ENCODE assay signal across 3 cellular contexts in the genomic region with DNA sequence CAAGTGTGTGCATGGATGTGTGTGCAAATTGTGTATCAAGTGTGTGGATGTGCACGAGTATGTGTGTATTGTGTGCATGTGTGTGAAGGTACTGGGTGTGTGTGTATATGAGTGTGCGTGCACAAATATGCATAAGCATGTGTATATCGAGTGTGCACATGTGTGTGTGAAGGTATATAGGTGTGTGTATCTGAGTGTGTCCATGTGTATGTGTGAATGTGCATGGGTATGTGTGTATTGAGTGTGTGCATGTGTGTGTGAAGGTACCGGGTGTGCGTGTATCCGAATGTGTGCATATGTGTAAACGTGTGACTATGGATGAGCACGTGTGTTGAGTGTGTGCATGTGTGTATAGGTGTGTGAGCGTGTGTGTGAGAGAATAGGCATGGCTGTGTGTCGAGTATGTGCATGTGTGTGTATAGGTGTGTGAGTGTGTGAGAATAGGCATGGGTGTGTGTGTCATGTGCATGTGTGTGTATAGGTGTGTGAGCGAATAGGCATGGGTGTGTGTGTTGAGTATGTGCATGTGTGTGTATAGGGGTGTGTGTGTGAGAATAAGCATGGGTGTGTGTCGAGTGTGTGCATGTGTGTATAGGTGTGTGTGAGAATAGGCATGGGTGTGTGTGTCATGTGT.
TF ChIP-seq lines count a peak whose summit lies in the region.

No MANE protein-coding gene starts in this region.

TF ChIP-seq in HepG2, 621 proteins besides CTCF, POLR2A, EP300 and RAD21 (continues in another document):
- TF ChIP-seq ARNT (IDR thresholded peaks at IDR 0.05): 0 out of 2 replicates have a peak, but pooled peaks have one; percentile 61
- TF ChIP-seq FOXA1 (IDR thresholded peaks at IDR 0.05): peak; percentile 7; the same call in 1 of the 2 replicates
- TF ChIP-seq FOXA1 (CRISPR knock-in tag; IDR thresholded peaks at IDR 0.05): no peak
- TF ChIP-seq FOXK2 (IDR thresholded peaks at IDR 0.05): 0 out of 2 replicates have a peak, but pooled peaks have one; percentile 14
- no peak for TF ChIP-seq TP53 (CRISPR knock-in tag; conservative IDR thresholded peaks at IDR 0.05)
- TF ChIP-seq, protein P1, sequence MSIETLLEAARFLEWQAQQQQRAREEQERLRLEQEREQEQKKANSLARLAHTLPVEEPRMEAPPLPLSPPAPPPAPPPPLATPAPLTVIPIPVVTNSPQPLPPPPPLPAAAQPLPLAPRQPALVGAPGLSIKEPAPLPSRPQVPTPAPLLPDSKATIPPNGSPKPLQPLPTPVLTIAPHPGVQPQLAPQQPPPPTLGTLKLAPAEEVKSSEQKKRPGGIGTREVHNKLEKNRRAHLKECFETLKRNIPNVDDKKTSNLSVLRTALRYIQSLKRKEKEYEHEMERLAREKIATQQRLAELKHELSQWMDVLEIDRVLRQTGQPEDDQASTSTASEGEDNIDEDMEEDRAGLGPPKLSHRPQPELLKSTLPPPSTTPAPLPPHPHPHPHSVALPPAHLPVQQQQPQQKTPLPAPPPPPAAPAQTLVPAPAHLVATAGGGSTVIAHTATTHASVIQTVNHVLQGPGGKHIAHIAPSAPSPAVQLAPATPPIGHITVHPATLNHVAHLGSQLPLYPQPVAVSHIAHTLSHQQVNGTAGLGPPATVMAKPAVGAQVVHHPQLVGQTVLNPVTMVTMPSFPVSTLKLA (IDR thresholded peaks at IDR 0.05): peak; percentile 92
- TF ChIP-seq YY1 (IDR thresholded peaks at IDR 0.05; ENCODE audit: insufficient read depth, insufficient replicate concordance, low read depth, low read length): no peak
- TF ChIP-seq SP1 (IDR thresholded peaks at IDR 0.05): no peak
- no peak for TF ChIP-seq SP1 (CRISPR knock-in tag; IDR thresholded peaks at IDR 0.05)
- TF ChIP-seq, protein P2, sequence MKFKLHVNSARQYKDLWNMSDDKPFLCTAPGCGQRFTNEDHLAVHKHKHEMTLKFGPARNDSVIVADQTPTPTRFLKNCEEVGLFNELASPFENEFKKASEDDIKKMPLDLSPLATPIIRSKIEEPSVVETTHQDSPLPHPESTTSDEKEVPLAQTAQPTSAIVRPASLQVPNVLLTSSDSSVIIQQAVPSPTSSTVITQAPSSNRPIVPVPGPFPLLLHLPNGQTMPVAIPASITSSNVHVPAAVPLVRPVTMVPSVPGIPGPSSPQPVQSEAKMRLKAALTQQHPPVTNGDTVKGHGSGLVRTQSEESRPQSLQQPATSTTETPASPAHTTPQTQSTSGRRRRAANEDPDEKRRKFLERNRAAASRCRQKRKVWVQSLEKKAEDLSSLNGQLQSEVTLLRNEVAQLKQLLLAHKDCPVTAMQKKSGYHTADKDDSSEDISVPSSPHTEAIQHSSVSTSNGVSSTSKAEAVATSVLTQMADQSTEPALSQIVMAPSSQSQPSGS (CRISPR knock-in tag; IDR thresholded peaks at IDR 0.05): no peak
- no peak for TF ChIP-seq ZNF607 (CRISPR knock-in tag; IDR thresholded peaks at IDR 0.05; ENCODE audit: borderline replicate concordance)
- no peak for TF ChIP-seq RFX3 (CRISPR knock-in tag; IDR thresholded peaks at IDR 0.05)
- TF ChIP-seq, protein P3, sequence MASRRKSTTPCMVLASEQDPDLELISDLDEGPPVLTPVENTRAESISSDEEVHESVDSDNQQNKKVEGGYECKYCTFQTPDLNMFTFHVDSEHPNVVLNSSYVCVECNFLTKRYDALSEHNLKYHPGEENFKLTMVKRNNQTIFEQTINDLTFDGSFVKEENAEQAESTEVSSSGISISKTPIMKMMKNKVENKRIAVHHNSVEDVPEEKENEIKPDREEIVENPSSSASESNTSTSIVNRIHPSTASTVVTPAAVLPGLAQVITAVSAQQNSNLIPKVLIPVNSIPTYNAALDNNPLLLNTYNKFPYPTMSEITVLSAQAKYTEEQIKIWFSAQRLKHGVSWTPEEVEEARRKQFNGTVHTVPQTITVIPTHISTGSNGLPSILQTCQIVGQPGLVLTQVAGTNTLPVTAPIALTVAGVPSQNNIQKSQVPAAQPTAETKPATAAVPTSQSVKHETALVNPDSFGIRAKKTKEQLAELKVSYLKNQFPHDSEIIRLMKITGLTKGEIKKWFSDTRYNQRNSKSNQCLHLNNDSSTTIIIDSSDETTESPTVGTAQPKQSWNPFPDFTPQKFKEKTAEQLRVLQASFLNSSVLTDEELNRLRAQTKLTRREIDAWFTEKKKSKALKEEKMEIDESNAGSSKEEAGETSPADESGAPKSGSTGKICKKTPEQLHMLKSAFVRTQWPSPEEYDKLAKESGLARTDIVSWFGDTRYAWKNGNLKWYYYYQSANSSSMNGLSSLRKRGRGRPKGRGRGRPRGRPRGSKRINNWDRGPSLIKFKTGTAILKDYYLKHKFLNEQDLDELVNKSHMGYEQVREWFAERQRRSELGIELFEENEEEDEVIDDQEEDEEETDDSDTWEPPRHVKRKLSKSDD (CRISPR knock-in tag; IDR thresholded peaks at IDR 0.05; ENCODE audit: low read depth): no peak

TF ChIP-seq in IMR-90, 13 proteins besides CTCF, POLR2A, EP300 and RAD21:
- TF ChIP-seq, protein P4, sequence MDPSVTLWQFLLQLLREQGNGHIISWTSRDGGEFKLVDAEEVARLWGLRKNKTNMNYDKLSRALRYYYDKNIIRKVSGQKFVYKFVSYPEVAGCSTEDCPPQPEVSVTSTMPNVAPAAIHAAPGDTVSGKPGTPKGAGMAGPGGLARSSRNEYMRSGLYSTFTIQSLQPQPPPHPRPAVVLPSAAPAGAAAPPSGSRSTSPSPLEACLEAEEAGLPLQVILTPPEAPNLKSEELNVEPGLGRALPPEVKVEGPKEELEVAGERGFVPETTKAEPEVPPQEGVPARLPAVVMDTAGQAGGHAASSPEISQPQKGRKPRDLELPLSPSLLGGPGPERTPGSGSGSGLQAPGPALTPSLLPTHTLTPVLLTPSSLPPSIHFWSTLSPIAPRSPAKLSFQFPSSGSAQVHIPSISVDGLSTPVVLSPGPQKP (IDR thresholded peaks at IDR 0.05; ENCODE audit: borderline replicate concordance, low read depth, low read length): no peak
- TF ChIP-seq MAFK (IDR thresholded peaks at IDR 0.05; ENCODE audit: low read depth, low read length) (no peak), CHD1 (IDR thresholded peaks at IDR 0.05; ENCODE audit: low read depth, low read length) (no peak), MAZ (IDR thresholded peaks at IDR 0.05; ENCODE audit: borderline replicate concordance, low read depth, low read length) (no peak), SMC3 (IDR thresholded peaks at IDR 0.05; ENCODE audit: low read depth, low read length) (no peak), MXI1 (IDR thresholded peaks at IDR 0.05; ENCODE audit: borderline replicate concordance, low read depth, low read length) (no peak), BHLHE40 (IDR thresholded peaks at IDR 0.05; ENCODE audit: low read depth, low read length) (no peak)

TF ChIP-seq in K562, 482 proteins besides CTCF, POLR2A, EP300 and RAD21:
- TF ChIP-seq, protein P5, sequence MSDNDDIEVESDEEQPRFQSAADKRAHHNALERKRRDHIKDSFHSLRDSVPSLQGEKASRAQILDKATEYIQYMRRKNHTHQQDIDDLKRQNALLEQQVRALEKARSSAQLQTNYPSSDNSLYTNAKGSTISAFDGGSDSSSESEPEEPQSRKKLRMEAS (CRISPR knock-in tag; IDR thresholded peaks at IDR 0.05): peak; percentile 52
- TF ChIP-seq ZNF239 (CRISPR knock-in tag; IDR thresholded peaks at IDR 0.05) (no peak), FOXA1 (IDR thresholded peaks at IDR 0.05; ENCODE audit: borderline replicate concordance) (no peak), RFX5 (IDR thresholded peaks at IDR 0.05; ENCODE audit: low read depth, low read length) (no peak), FOXJ3 (CRISPR knock-in tag; IDR thresholded peaks at IDR 0.05) (no peak), ZNF347 (CRISPR knock-in tag; IDR thresholded peaks at IDR 0.05; ENCODE audit: low read depth) (no peak), IRF2 (CRISPR knock-in tag; IDR thresholded peaks at IDR 0.05) (peak; percentile 36; the same call in 1 of the 2 replicates), PHF20 (IDR thresholded peaks at IDR 0.05; ENCODE audit: partially characterized antibody) (peak; percentile 2), KDM1A (IDR thresholded peaks at IDR 0.05) (0 out of 4 replicates have a peak, but pooled peaks of 1 of the 2 experiments have one; percentile 6), ZNF212 (CRISPR knock-in tag; IDR thresholded peaks at IDR 0.05) (no peak)
- TF ChIP-seq, protein P6, sequence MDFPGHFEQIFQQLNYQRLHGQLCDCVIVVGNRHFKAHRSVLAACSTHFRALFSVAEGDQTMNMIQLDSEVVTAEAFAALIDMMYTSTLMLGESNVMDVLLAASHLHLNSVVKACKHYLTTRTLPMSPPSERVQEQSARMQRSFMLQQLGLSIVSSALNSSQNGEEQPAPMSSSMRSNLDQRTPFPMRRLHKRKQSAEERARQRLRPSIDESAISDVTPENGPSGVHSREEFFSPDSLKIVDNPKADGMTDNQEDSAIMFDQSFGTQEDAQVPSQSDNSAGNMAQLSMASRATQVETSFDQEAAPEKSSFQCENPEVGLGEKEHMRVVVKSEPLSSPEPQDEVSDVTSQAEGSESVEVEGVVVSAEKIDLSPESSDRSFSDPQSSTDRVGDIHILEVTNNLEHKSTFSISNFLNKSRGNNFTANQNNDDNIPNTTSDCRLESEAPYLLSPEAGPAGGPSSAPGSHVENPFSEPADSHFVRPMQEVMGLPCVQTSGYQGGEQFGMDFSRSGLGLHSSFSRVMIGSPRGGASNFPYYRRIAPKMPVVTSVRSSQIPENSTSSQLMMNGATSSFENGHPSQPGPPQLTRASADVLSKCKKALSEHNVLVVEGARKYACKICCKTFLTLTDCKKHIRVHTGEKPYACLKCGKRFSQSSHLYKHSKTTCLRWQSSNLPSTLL (IDR thresholded peaks at IDR 0.05): 0 out of 2 replicates have a peak, but pooled peaks have one; percentile 7
- TF ChIP-seq, protein P7, sequence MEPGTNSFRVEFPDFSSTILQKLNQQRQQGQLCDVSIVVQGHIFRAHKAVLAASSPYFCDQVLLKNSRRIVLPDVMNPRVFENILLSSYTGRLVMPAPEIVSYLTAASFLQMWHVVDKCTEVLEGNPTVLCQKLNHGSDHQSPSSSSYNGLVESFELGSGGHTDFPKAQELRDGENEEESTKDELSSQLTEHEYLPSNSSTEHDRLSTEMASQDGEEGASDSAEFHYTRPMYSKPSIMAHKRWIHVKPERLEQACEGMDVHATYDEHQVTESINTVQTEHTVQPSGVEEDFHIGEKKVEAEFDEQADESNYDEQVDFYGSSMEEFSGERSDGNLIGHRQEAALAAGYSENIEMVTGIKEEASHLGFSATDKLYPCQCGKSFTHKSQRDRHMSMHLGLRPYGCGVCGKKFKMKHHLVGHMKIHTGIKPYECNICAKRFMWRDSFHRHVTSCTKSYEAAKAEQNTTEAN (CRISPR knock-in tag; IDR thresholded peaks at IDR 0.05): peak; percentile 90
